Comparison of ENCODE assay signal across 1 cellular context in the genomic region with DNA sequence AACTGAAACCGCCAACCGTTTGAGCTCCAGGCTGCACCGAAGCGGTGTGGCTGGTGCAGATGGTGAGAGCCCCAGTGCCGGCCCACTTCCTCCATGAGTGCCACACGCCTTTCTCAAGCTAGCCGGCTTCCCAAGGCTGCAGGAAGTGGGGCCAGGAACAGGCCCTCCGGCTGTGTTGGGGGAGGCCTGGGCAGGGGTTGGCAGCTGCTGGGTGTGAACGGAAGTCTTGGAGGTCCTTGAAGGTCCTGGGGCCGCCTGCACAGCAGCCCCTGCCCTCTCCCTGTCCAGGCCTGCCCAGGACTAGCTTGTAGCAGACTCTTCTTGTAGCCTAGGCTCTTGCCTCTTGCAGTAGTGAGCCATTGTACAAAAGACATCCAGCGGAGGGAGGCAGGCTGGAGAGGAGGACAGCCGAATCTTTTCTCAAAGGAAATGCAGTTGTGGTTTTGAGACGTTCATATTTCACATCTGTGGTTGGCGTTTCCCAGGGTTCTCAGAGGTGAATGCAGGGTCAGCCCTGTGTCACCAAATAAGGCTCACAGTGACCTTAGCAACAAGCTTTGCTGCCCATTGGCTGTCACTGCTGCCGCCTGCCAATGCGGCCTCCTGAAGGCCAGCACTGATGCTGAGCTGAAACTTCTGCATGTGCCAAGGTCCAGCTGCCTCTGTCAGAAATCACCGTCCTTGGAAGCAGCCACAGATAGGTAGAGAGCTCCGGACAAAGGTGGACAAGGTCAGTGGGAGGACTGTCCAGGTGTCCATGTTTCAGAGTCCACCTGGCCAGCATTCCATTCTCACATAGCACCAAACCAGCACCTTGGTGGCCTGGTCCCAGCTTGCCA.
TF ChIP-seq lines count a peak whose summit lies in the region.

No MANE protein-coding gene starts in this region.

TF ChIP-seq in K562, 482 proteins besides CTCF, POLR2A, EP300 and RAD21 (continued from another document and continues in another):
- TF ChIP-seq, protein P1, sequence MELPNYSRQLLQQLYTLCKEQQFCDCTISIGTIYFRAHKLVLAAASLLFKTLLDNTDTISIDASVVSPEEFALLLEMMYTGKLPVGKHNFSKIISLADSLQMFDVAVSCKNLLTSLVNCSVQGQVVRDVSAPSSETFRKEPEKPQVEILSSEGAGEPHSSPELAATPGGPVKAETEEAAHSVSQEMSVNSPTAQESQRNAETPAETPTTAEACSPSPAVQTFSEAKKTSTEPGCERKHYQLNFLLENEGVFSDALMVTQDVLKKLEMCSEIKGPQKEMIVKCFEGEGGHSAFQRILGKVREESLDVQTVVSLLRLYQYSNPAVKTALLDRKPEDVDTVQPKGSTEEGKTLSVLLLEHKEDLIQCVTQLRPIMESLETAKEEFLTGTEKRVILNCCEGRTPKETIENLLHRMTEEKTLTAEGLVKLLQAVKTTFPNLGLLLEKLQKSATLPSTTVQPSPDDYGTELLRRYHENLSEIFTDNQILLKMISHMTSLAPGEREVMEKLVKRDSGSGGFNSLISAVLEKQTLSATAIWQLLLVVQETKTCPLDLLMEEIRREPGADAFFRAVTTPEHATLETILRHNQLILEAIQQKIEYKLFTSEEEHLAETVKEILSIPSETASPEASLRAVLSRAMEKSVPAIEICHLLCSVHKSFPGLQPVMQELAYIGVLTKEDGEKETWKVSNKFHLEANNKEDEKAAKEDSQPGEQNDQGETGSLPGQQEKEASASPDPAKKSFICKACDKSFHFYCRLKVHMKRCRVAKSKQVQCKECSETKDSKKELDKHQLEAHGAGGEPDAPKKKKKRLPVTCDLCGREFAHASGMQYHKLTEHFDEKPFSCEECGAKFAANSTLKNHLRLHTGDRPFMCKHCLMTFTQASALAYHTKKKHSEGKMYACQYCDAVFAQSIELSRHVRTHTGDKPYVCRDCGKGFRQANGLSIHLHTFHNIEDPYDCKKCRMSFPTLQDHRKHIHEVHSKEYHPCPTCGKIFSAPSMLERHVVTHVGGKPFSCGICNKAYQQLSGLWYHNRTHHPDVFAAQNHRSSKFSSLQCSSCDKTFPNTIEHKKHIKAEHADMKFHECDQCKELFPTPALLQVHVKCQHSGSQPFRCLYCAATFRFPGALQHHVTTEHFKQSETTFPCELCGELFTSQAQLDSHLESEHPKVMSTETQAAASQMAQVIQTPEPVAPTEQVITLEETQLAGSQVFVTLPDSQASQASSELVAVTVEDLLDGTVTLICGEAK (IDR thresholded peaks at IDR 0.05) = no peak
- TF ChIP-seq, protein P1 (CRISPR knock-in tag; IDR thresholded peaks at IDR 0.05) = no peak
- TF ChIP-seq SMAD4 (CRISPR knock-in tag; conservative IDR thresholded peaks at IDR 0.05) (peak; percentile 77), FOXM1 (IDR thresholded peaks at IDR 0.05; ENCODE audit: low read depth) (no peak), FOXM1 (CRISPR knock-in tag; IDR thresholded peaks at IDR 0.05; ENCODE audit: low read depth) (0 out of 2 replicates have a peak, but pooled peaks have one; percentile 66), ZBTB1 (CRISPR knock-in tag; IDR thresholded peaks at IDR 0.05; ENCODE audit: borderline replicate concordance, low read depth) (no peak), NCOR1 (IDR thresholded peaks at IDR 0.05) (0 out of 2 replicates have a peak, but pooled peaks have one; percentile 13), NR4A1 (CRISPR knock-in tag; IDR thresholded peaks at IDR 0.05) (0 out of 2 replicates have a peak, but pooled peaks have one; percentile 22), NR4A1 (tag; IDR thresholded peaks at IDR 0.05) (no peak), XRCC3 (IDR thresholded peaks at IDR 0.05) (no peak), THRAP3 (IDR thresholded peaks at IDR 0.05; ENCODE audit: borderline replicate concordance) (no peak), CHD2 (IDR thresholded peaks at IDR 0.05; ENCODE audit: low read depth, low read length) (no peak), NFXL1 (CRISPR knock-in tag; IDR thresholded peaks at IDR 0.05) (0 out of 2 replicates have a peak, but pooled peaks have one; percentile 24), NR3C1 (CRISPR knock-in tag; IDR thresholded peaks at IDR 0.05) (no peak), EWSR1 (IDR thresholded peaks at IDR 0.05; ENCODE audit: borderline replicate concordance, low read depth, partially characterized antibody) (no peak), ZNF644 (tag; IDR thresholded peaks at IDR 0.05; ENCODE audit: low read depth) (peak; percentile 59; the same call in 1 of the 2 replicates), TAF1 (IDR thresholded peaks at IDR 0.05; ENCODE audit: control insufficient read depth, extremely low read depth, insufficient read depth, low read length, severe bottlenecking) (no peak), RNF2 (IDR thresholded peaks at IDR 0.05) (peak; percentile 65; the same call in 1 of the 2 replicates), ZNF23 (CRISPR knock-in tag; IDR thresholded peaks at IDR 0.05) (no peak), ZNF212 (CRISPR knock-in tag; IDR thresholded peaks at IDR 0.05) (0 out of 2 replicates have a peak, but pooled peaks have one; percentile 20), GABPB2 (CRISPR knock-in tag; conservative IDR thresholded peaks at IDR 0.05) (no peak), ZNF175 (CRISPR knock-in tag; IDR thresholded peaks at IDR 0.05; ENCODE audit: low read depth) (peak; percentile 75), STAT5A (IDR thresholded peaks at IDR 0.05; ENCODE audit: borderline replicate concordance, low read length) (no peak), HDAC1 (IDR thresholded peaks at IDR 0.05) (no peak), MYBL2 (IDR thresholded peaks at IDR 0.05; ENCODE audit: low read depth) (no peak), MYBL2 (CRISPR knock-in tag; IDR thresholded peaks at IDR 0.05; ENCODE audit: borderline replicate concordance) (no peak), ZFX (CRISPR knock-in tag; IDR thresholded peaks at IDR 0.05) (peak; percentile 59), JUNB (CRISPR knock-in tag; conservative IDR thresholded peaks at IDR 0.05) (no peak), POLR2G (IDR thresholded peaks at IDR 0.05; ENCODE audit: low read depth, low read length) (0 out of 2 replicates have a peak, but pooled peaks have one; percentile 28), MAZ (CRISPR knock-in tag; conservative IDR thresholded peaks at IDR 0.05 in 1 of 2, IDR thresholded peaks at IDR 0.05 in 1 of 2) (peak in 1 of 2 experiments; percentile 67; a peak in 3 of 4 replicates), ZNF143 (CRISPR knock-in tag; IDR thresholded peaks at IDR 0.05) (0 out of 2 replicates have a peak, but pooled peaks have one; percentile 20)
- TF ChIP-seq, protein P2, sequence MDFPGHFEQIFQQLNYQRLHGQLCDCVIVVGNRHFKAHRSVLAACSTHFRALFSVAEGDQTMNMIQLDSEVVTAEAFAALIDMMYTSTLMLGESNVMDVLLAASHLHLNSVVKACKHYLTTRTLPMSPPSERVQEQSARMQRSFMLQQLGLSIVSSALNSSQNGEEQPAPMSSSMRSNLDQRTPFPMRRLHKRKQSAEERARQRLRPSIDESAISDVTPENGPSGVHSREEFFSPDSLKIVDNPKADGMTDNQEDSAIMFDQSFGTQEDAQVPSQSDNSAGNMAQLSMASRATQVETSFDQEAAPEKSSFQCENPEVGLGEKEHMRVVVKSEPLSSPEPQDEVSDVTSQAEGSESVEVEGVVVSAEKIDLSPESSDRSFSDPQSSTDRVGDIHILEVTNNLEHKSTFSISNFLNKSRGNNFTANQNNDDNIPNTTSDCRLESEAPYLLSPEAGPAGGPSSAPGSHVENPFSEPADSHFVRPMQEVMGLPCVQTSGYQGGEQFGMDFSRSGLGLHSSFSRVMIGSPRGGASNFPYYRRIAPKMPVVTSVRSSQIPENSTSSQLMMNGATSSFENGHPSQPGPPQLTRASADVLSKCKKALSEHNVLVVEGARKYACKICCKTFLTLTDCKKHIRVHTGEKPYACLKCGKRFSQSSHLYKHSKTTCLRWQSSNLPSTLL (IDR thresholded peaks at IDR 0.05) = no peak
- TF ChIP-seq, protein P3, sequence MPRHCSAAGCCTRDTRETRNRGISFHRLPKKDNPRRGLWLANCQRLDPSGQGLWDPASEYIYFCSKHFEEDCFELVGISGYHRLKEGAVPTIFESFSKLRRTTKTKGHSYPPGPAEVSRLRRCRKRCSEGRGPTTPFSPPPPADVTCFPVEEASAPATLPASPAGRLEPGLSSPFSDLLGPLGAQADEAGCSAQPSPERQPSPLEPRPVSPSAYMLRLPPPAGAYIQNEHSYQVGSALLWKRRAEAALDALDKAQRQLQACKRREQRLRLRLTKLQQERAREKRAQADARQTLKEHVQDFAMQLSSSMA (CRISPR knock-in tag; IDR thresholded peaks at IDR 0.05) = no peak
- TF ChIP-seq, protein P4, sequence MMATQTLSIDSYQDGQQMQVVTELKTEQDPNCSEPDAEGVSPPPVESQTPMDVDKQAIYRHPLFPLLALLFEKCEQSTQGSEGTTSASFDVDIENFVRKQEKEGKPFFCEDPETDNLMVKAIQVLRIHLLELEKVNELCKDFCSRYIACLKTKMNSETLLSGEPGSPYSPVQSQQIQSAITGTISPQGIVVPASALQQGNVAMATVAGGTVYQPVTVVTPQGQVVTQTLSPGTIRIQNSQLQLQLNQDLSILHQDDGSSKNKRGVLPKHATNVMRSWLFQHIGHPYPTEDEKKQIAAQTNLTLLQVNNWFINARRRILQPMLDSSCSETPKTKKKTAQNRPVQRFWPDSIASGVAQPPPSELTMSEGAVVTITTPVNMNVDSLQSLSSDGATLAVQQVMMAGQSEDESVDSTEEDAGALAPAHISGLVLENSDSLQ (IDR thresholded peaks at IDR 0.05) = peak; percentile 61
- TF ChIP-seq, protein P5, sequence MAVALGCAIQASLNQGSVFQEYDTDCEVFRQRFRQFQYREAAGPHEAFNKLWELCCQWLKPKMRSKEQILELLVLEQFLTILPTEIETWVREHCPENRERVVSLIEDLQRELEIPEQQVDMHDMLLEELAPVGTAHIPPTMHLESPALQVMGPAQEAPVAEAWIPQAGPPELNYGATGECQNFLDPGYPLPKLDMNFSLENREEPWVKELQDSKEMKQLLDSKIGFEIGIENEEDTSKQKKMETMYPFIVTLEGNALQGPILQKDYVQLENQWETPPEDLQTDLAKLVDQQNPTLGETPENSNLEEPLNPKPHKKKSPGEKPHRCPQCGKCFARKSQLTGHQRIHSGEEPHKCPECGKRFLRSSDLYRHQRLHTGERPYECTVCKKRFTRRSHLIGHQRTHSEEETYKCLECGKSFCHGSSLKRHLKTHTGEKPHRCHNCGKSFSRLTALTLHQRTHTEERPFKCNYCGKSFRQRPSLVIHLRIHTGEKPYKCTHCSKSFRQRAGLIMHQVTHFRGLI (CRISPR knock-in tag; IDR thresholded peaks at IDR 0.05) = no peak
- TF ChIP-seq, protein P6, sequence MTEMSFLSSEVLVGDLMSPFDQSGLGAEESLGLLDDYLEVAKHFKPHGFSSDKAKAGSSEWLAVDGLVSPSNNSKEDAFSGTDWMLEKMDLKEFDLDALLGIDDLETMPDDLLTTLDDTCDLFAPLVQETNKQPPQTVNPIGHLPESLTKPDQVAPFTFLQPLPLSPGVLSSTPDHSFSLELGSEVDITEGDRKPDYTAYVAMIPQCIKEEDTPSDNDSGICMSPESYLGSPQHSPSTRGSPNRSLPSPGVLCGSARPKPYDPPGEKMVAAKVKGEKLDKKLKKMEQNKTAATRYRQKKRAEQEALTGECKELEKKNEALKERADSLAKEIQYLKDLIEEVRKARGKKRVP (CRISPR knock-in tag; IDR thresholded peaks at IDR 0.05) = no peak
- TF ChIP-seq, protein P7, sequence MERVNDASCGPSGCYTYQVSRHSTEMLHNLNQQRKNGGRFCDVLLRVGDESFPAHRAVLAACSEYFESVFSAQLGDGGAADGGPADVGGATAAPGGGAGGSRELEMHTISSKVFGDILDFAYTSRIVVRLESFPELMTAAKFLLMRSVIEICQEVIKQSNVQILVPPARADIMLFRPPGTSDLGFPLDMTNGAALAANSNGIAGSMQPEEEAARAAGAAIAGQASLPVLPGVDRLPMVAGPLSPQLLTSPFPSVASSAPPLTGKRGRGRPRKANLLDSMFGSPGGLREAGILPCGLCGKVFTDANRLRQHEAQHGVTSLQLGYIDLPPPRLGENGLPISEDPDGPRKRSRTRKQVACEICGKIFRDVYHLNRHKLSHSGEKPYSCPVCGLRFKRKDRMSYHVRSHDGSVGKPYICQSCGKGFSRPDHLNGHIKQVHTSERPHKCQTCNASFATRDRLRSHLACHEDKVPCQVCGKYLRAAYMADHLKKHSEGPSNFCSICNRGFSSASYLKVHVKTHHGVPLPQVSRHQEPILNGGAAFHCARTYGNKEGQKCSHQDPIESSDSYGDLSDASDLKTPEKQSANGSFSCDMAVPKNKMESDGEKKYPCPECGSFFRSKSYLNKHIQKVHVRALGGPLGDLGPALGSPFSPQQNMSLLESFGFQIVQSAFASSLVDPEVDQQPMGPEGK (CRISPR knock-in tag; IDR thresholded peaks at IDR 0.05; ENCODE audit: borderline replicate concordance) = no peak
- TF ChIP-seq, protein P8, sequence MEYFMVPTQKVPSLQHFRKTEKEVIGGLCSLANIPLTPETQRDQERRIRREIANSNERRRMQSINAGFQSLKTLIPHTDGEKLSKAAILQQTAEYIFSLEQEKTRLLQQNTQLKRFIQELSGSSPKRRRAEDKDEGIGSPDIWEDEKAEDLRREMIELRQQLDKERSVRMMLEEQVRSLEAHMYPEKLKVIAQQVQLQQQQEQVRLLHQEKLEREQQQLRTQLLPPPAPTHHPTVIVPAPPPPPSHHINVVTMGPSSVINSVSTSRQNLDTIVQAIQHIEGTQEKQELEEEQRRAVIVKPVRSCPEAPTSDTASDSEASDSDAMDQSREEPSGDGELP (CRISPR knock-in tag; IDR thresholded peaks at IDR 0.05; ENCODE audit: borderline replicate concordance) = peak; percentile 69
